ENCODE assay signal across 10 cellular contexts in the genomic region with DNA sequence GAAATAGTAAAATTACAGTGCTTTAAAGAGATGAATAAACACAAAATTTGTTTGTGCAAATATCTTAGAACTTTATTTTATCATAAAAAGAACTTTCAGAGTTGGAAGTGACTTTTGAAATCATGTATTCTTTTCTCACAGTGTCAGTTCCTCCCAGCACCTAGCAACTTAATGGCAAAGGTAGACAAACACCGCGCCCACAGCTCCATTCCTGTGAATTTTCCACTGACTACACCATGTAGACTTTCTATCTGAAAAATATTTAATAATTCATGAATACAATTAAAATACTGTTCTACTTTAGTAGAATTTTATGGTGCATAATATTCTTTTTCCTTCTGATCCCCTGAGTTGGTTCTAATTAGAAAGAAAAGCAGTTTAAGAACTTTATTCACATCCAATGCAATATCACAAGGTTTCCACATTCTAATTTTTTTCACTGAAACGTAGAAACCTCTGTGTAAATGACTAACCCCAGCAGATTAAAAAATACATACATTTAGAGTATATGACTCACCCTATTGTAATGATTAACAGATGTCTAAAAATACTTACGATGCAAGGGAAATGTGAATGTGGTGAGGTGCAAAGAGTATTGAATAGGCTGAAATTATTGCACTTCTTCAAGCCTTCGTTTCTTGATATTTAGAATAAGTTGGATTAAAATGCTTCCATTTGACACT.
DNase-seq lines count a peak whose midpoint lies in the region; ATAC-seq and TF ChIP-seq lines count a peak whose summit lies in the region.
"Had no signal": no experiment of that assay in that cellular context is flagged by ENCODE, and none has a peak within 500 bp of the region (broad histone marks: within the 10 kb centered on the region; RNA-seq: fewer than 3 reads in every experiment).

No MANE protein-coding gene starts in this region.

- WGBS in heart right ventricle, 2 donors: 63 to 69% methylated on average over 5 of the region's 5 CpGs

- H3K4me1 ChIP-seq in heart right ventricle: no peaks in the 10 kb centered on the region

- H3K27me3 ChIP-seq in heart right ventricle: no peaks in the 10 kb centered on the region

- H3K27ac ChIP-seq in heart right ventricle: no peak overlapping the region

- H3K4me3 ChIP-seq in retinal pigment epithelial cell (ENCODE audit: low read length) (no peak overlapping the region), heart right ventricle (no peak overlapping the region)

- TF ChIP-seq CTCF in retinal pigment epithelial cell (conservative IDR thresholded peaks at IDR 0.05; ENCODE audit: low read depth, low read length): no peak
- TF ChIP-seq CTCF in heart right ventricle (IDR thresholded peaks at IDR 0.05): no peak

- no peaks in the 10 kb centered on the region for H3K36me3 ChIP-seq in heart right ventricle

- peak; percentile 74 for ATAC-seq in GM19351 (IDR thresholded peaks at IDR 0.05; ENCODE audit: unreplicated experiment)
- ATAC-seq in HG02938 (IDR thresholded peaks at IDR 0.05; ENCODE audit: unreplicated experiment): peak; percentile 84
- ATAC-seq in heart right ventricle: no peak

- no peaks in the 10 kb centered on the region for H3K9me3 ChIP-seq in heart right ventricle

- intact Hi-C loops in heart right ventricle (cut with DNase I): no loop called here

- DNase-seq in RKO (ENCODE audit: low spot score): peak; percentile 17
- DNase-seq in retinal pigment epithelial cell (ENCODE audit: low read depth): peak; percentile 32
- DNase-seq in C1 segment of cervical spinal cord (lab: John Stamatoyannopoulos, UW): no peak
- no peak for DNase-seq in midbrain (lab: John Stamatoyannopoulos, UW)
- DNase-seq in NCI-H1092 (lab: John Stamatoyannopoulos, UW): no peak
- DNase-seq in heart right ventricle: no peak
- DNase-seq: activated CD4-positive, alpha-beta T cell treated with anti-CD3 and anti-CD28 coated beads, Interleukin-2, amount 50 U/mL, for 48 hours; NCI-H69 had no signal

Comparison
In these comparisons a context has a peak if more than half of its experiments do, and no peak if none do; other contexts are left out.
1. ATAC-seq: peak in GM19351 (single experiment) and HG02938 (single experiment); none in heart right ventricle (0 of 8).
2. DNase-seq: peak in RKO (single experiment) and retinal pigment epithelial cell (single experiment); none in C1 segment of cervical spinal cord (0 of 14), midbrain (single experiment), NCI-H1092 (single experiment) and heart right ventricle (0 of 2).